18 cellular contexts compared by ENCODE assay signal in the genomic region with DNA sequence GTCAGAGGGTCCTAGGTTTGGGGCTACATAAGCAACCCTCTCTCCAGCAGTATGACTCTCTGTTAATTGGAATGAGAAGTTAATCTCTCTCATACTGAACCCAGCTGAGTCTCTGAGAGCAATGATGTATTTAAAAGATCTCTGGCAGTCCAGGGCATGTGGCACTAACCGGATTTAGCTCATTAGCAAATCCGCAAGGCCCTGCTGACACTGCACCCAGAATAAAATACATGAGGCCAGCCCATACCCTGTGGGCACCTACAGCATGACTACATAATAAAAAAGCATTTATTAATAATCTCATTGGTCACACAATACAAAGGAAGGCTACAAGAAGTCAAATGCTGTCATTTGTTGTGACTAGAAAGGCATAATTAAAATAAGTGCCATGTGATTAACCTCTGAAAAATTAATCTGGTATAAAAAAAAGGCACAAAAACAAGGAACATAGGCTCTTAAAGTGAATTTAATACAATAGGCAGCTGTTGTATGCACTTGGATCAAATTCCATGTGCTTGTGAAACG.
DNase-seq lines count a peak whose midpoint lies in the region; TF ChIP-seq lines count a peak whose summit lies in the region.
"Had no signal": no experiment of that assay in that cellular context is flagged by ENCODE, and none has a peak within 500 bp of the region (broad histone marks: within the 10 kb centered on the region; RNA-seq: fewer than 3 reads in every experiment).

No MANE protein-coding gene starts in this region.

- H3K4me2 ChIP-seq in neuronal stem cell (ENCODE audit: insufficient read depth, low read length, poor library complexity, severe bottlenecking) (no peak overlapping the region), OCI-LY7 (ENCODE audit: low read length) (no peak overlapping the region)
- H3K4me2 ChIP-seq: GM23338 had no signal

- H2BK12ac ChIP-seq in neuronal stem cell (ENCODE audit: low read length) = no peak overlapping the region

- no peak overlapping the region for H2BK5ac ChIP-seq in neuronal stem cell (ENCODE audit: low read length)

- H3K36me3 Mint-ChIP-seq in chondrocyte (ENCODE audit: low read depth) = no peaks in the 10 kb centered on the region
- H3K36me3 Mint-ChIP-seq: CD14-positive monocyte, IgD-negative memory B cell had no signal

- POLR2A ChIA-PET in OCI-LY7 (lab: Charles Lee) = no interaction called here

- BruUV-seq in OCI-LY7 (replicated peaks; lab: Mats Ljungman, UMichigan) = no TSS peak

- WGBS in neuronal stem cell (ENCODE audit: extremely low coverage in 2 of 2, insufficient read length in 2 of 2, insufficient replicate concordance in 1 of 2), 2 donors = no CpG with 5 or more reads among the region's 3 CpGs

- H3K4me1 ChIP-seq in neuronal stem cell (ENCODE audit: control insufficient read depth in 2 of 2, insufficient read depth in 1 of 2, low read depth in 1 of 2, low read length in 2 of 2) (peaks cover 0 to 7% of the 10 kb centered on the region in 2 donors), OCI-LY7 (ENCODE audit: insufficient read depth, low read length, poor library complexity, severe bottlenecking) (no peaks in the 10 kb centered on the region)
- H3K4me1 ChIP-seq: Peyer's patch had no signal

- no peaks in the 10 kb centered on the region for H3K79me1 ChIP-seq in neuronal stem cell (ENCODE audit: low read depth, low read length)

- no peak overlapping the region for H3K4ac ChIP-seq in neuronal stem cell (ENCODE audit: low read length)

- no peaks in the 10 kb centered on the region for H4K20me1 ChIP-seq in OCI-LY7 (ENCODE audit: insufficient read depth, low read length)

- H3K27me3 ChIP-seq in neuronal stem cell (ENCODE audit: control insufficient read depth in 3 of 3, insufficient read depth in 3 of 3, low read depth in 1 of 3, low read length in 3 of 3) = peaks cover 0 to 7% (median 0%) of the 10 kb centered on the region in 3 experiments
- H3K27me3 ChIP-seq: Peyer's patch had no signal

- no peak overlapping the region for H2BK120ac ChIP-seq in neuronal stem cell (ENCODE audit: low read depth, low read length)

- H3K9me3 ChIP-seq in neuronal stem cell (replicated peaks in 1 of 2; ENCODE audit: control insufficient read depth in 2 of 2, insufficient read depth in 1 of 2, low read depth in 1 of 2, low read length in 2 of 2) (no peaks in the 10 kb centered on the region), OCI-LY7 (ENCODE audit: low read length) (no peaks in the 10 kb centered on the region)
- H3K9me3 ChIP-seq: Peyer's patch had no signal

- H3K79me2 ChIP-seq in OCI-LY7 (ENCODE audit: insufficient read depth, low read depth, low read length) = no peaks in the 10 kb centered on the region

- no peak overlapping the region for H3K14ac ChIP-seq in neuronal stem cell (ENCODE audit: low read length)

- no peaks in the 10 kb centered on the region for H3K27me3 Mint-ChIP-seq in chondrocyte (ENCODE audit: low read depth)
- H3K27me3 Mint-ChIP-seq: IgD-negative memory B cell had no signal

- DNase-seq in D341Med (ENCODE audit: low spot score) (peak; percentile 79), NCI-H146 treated with DMSO at 0.1 percent for 48 hours (lab: John Stamatoyannopoulos, UW; ENCODE audit: unreplicated experiment) (peak; percentile 22), RPMI8226 (peak; percentile 25), neuronal stem cell (ENCODE audit: low spot score) (peak; percentile 32), DMS53 treated with DMSO at 0.1 percent for 48 hours (lab: John Stamatoyannopoulos, UW; ENCODE audit: unreplicated experiment) (no peak), chondrocyte (ENCODE audit: low spot score) (no peak), OCI-LY7 (ENCODE audit: low spot score) (no peak)
- DNase-seq in activated naive CD4-positive, alpha-beta T cell treated with Interleukin-2 at 50 U/mL for 16 hours = no peak
- DNase-seq: DMS79 treated with DMSO at 0.1 percent for 48 hours, GDM1, NCI-H1694, NCI-H2107, NCI-H510A, Peyer's patch, SIG-M5 had no signal

- no peaks in the 10 kb centered on the region for H3K9me3 Mint-ChIP-seq in chondrocyte (ENCODE audit: low read depth)
- H3K9me3 Mint-ChIP-seq: GM23338 had no signal

- H3K9me2 ChIP-seq in OCI-LY7 (ENCODE audit: insufficient read depth, low read length) = no peaks in the 10 kb centered on the region

- no peak overlapping the region for H3K23ac ChIP-seq in neuronal stem cell (ENCODE audit: low read depth, low read length, poor library complexity)

- H2BK15ac ChIP-seq in neuronal stem cell (ENCODE audit: low read length) = no peak overlapping the region

- CTCF ChIA-PET in OCI-LY7 (lab: Charles Lee; ENCODE audit: unreplicated experiment) = no interaction called here

- no peak overlapping the region for H3K18ac ChIP-seq in neuronal stem cell (ENCODE audit: low read length)

- no peak overlapping the region for H4K91ac ChIP-seq in neuronal stem cell (ENCODE audit: low read depth, low read length, poor library complexity)

- no peaks in the 10 kb centered on the region for H3K36me3 ChIP-seq in neuronal stem cell (replicated peaks in 1 of 2; ENCODE audit: control insufficient read depth in 2 of 2, insufficient read depth in 2 of 2, low read length in 2 of 2)
- no peaks in the 10 kb centered on the region for H3K36me3 ChIP-seq in OCI-LY7 (ENCODE audit: insufficient read depth, low read length)
- H3K36me3 ChIP-seq: Peyer's patch had no signal

- H2AFZ ChIP-seq in neuronal stem cell (ENCODE audit: low read length) (no peak overlapping the region), OCI-LY7 (ENCODE audit: low read length) (no peak overlapping the region)
- H2AFZ ChIP-seq: GM23338 had no signal

- no peak overlapping the region for H3K27ac Mint-ChIP-seq in chondrocyte (ENCODE audit: unreplicated experiment)
- H3K27ac Mint-ChIP-seq: CD14-positive monocyte, GM23338, IgD-negative memory B cell had no signal

- no peak for TF ChIP-seq CTCF in chondrocyte (IDR thresholded peaks at IDR 0.05)
- TF ChIP-seq CTCF in OCI-LY7 (conservative IDR thresholded peaks at IDR 0.05; ENCODE audit: low read length) = no peak

- peak overlapping the region; percentile 62 for H3K27ac ChIP-seq in neuronal stem cell (replicated peaks; ENCODE audit: low read length)
- no peak overlapping the region for H3K27ac ChIP-seq in OCI-LY7 (ENCODE audit: low read depth, low read length, poor library complexity, severe bottlenecking)
- H3K27ac ChIP-seq: Peyer's patch had no signal

- H4K8ac ChIP-seq in neuronal stem cell (ENCODE audit: low read depth, low read length) = no peak overlapping the region

- no peak overlapping the region for H3K4me3 Mint-ChIP-seq in chondrocyte (ENCODE audit: unreplicated experiment)
- H3K4me3 Mint-ChIP-seq: CD14-positive monocyte, GM23338, IgD-negative memory B cell had no signal

- no peak overlapping the region for H3K9ac ChIP-seq in neuronal stem cell (ENCODE audit: low read depth, low read length, poor library complexity)

- H3K4me1 Mint-ChIP-seq in chondrocyte (ENCODE audit: low read depth) = no peaks in the 10 kb centered on the region
- H3K4me1 Mint-ChIP-seq: CD14-positive monocyte, GM23338, IgD-negative memory B cell had no signal

- no peak overlapping the region for H2AK5ac ChIP-seq in neuronal stem cell (ENCODE audit: low read depth, low read length)

- H3K4me3 ChIP-seq in neuronal stem cell (ENCODE audit: low read length in 2 of 2) (no peak overlapping the region), OCI-LY7 (ENCODE audit: low read depth, low read length, poor library complexity, severe bottlenecking) (no peak overlapping the region)
- H3K4me3 ChIP-seq: GM23338, Peyer's patch had no signal

- intact Hi-C loops in OCI-LY7 (cut with micrococcal nuclease; ENCODE audit: unreplicated experiment) = no loop called here

Comparison
In these comparisons a context has a peak if more than half of its experiments do, and no peak if none do; other contexts are left out.
1. DNase-seq: peak in D341Med (single experiment), NCI-H146 treated with DMSO at 0.1 percent for 48 hours (single experiment), RPMI8226 (single experiment) and neuronal stem cell (single experiment); none in DMS53 treated with DMSO at 0.1 percent for 48 hours (single experiment), chondrocyte (single experiment), activated naive CD4-positive, alpha-beta T cell treated with Interleukin-2 at 50 U/mL for 16 hours (single experiment) and OCI-LY7 (single experiment).